In genomic region chr2:24822049-24822706, GRCh38 we compare ENCODE assay signal across 1 cellular context.
A peak's percentile ranks its signal among the peaks of the same experiment; 100 is the strongest.
TF ChIP-seq lines count a peak whose summit lies in the region.

No MANE protein-coding gene starts in this region.

TF ChIP-seq in GM23338, 12 proteins besides CTCF, POLR2A, EP300 and RAD21 (continued from another document):
- peak; percentile 39 for TF ChIP-seq CREB1 (CRISPR knock-in tag; IDR thresholded peaks at IDR 0.05; ENCODE audit: low read depth)
- no peak for TF ChIP-seq ETS1 (IDR thresholded peaks at IDR 0.05)
- TF ChIP-seq POLR2AphosphoS5 (IDR thresholded peaks at IDR 0.05; ENCODE audit: low read depth) = no peak
TF ChIP-seq in GM23338: peak in this region for 3.
